ENCODE assay signal across 19 cellular contexts in genomic region chr4:120215350-120215749, GRCh38.
A peak's percentile ranks its signal among the peaks of the same experiment; 100 is the strongest.
DNase-seq lines count a peak whose midpoint lies in the region; ATAC-seq, FAIRE-seq and TF ChIP-seq lines count a peak whose summit lies in the region.
"Had no signal": no experiment of that assay in that cellular context is flagged by ENCODE, and none has a peak within 500 bp of the region (broad histone marks: within the 10 kb centered on the region; RNA-seq: fewer than 3 reads in every experiment).

No MANE protein-coding gene starts in this region.

- no peak overlapping the region for H3K4me3 Mint-ChIP-seq in activated CD4-positive, alpha-beta memory T cell treated with anti-CD3 and anti-CD28 coated beads for 36 hours
- no peak overlapping the region for H3K4me3 Mint-ChIP-seq in activated naive CD4-positive, alpha-beta T cell treated with anti-CD3 and anti-CD28 coated beads for 36 hours
- H3K4me3 Mint-ChIP-seq: CD4-positive, alpha-beta memory T cell; GM23338 had no signal

- H2BK12ac ChIP-seq in H1 (ENCODE audit: low read depth, low read length) = no peak overlapping the region

- H3K27ac Mint-ChIP-seq in activated CD4-positive, alpha-beta memory T cell treated with anti-CD3 and anti-CD28 coated beads for 36 hours = no peak overlapping the region
- no peak overlapping the region for H3K27ac Mint-ChIP-seq in activated naive CD4-positive, alpha-beta T cell treated with anti-CD3 and anti-CD28 coated beads for 36 hours
- H3K27ac Mint-ChIP-seq: CD4-positive, alpha-beta memory T cell; GM23338 had no signal

- no peak overlapping the region for H3K4ac ChIP-seq in H1 (replicated peaks; ENCODE audit: insufficient read length, low read depth, low read length)

- H3K36me3 ChIP-seq in H1 (ENCODE audit: control insufficient read depth in 2 of 4, insufficient read depth in 4 of 4, low read length in 3 of 4) = no peaks in the 10 kb centered on the region
- H3K36me3 ChIP-seq: HAP-1 had no signal

- intact Hi-C loops in sciatic nerve (cut with DNase I) (no loop called here), right cardiac atrium (cut with DNase I) (no loop called here)
- intact Hi-C loops in activated CD4-positive, alpha-beta memory T cell treated with anti-CD3 and anti-CD28 coated beads for 36 hours (cut with micrococcal nuclease) = no loop called here
- intact Hi-C loops in activated naive CD4-positive, alpha-beta T cell treated with anti-CD3 and anti-CD28 coated beads for 36 hours (cut with micrococcal nuclease) = no loop called here

- no peak overlapping the region for H3K56ac ChIP-seq in H1 (replicated peaks; ENCODE audit: insufficient read length, low read depth, low read length)

- peak; percentile 62 for ATAC-seq in sciatic nerve
- ATAC-seq in GM21367 (IDR thresholded peaks at IDR 0.05; ENCODE audit: unreplicated experiment) = no peak
- ATAC-seq in right cardiac atrium = no peak
- ATAC-seq: GM23338 had no signal

- no peaks in the 10 kb centered on the region for H3K79me2 ChIP-seq in H1 (ENCODE audit: control insufficient read depth in 1 of 2, insufficient read depth in 2 of 2, low read length in 2 of 2)

- H2AK5ac ChIP-seq in H1 (ENCODE audit: low read depth, low read length) = no peak overlapping the region

- H3K18ac ChIP-seq in H1 (ENCODE audit: extremely low read depth, low read length) = no peak overlapping the region

- H4K20me1 ChIP-seq in H1 (replicated peaks in 1 of 2; ENCODE audit: control insufficient read depth in 1 of 2, insufficient read depth in 2 of 2, low read length in 2 of 2) = no peaks in the 10 kb centered on the region

- DNase-seq in H1 (ENCODE audit: low read depth in 1 of 2, low spot score in 2 of 2) (no peak), fibroblast of gingiva (ENCODE audit: low read depth) (peak; percentile 67), fibroblast of villous mesenchyme (ENCODE audit: low read depth) (peak; percentile 16), sciatic nerve (ENCODE audit: low spot score) (no peak), right cardiac atrium (no peak)
- no peak for DNase-seq in activated CD4-positive, alpha-beta memory T cell treated with anti-CD3 and anti-CD28 coated beads for 36 hours
- DNase-seq in activated naive CD4-positive, alpha-beta T cell treated with anti-CD3 and anti-CD28 coated beads for 36 hours = no peak
- DNase-seq: C1 segment of cervical spinal cord; Calu3; CD4-positive, alpha-beta memory T cell; COR-L47; DMS53; DND-41 had no signal

- no peak overlapping the region for H4K5ac ChIP-seq in H1 (ENCODE audit: insufficient read length, low read depth, low read length)

- H2BK15ac ChIP-seq in H1 (ENCODE audit: low read length) = no peak overlapping the region

- no peak overlapping the region for H4K91ac ChIP-seq in H1 (replicated peaks; ENCODE audit: insufficient read length, low read length)

- 73% methylated on average over 1 of the region's 1 CpG; no CpG with 5 or more reads in 1 of the 2 experiments for WGBS in H1 (ENCODE audit: extremely low coverage in 1 of 2, insufficient coverage in 1 of 2, insufficient read length in 1 of 2, insufficient replicate concordance in 2 of 2, low coverage in 1 of 2, low lambda C conversion rate in 2 of 2, missing lambda C conversion rate in 1 of 2), 2 experiments
- 76% methylated on average over 1 of the region's 1 CpG for WGBS in right cardiac atrium

- H4K8ac ChIP-seq in H1 (ENCODE audit: extremely low read depth, insufficient read depth, low read length) = no peak overlapping the region

- H2AFZ ChIP-seq in H1 (ENCODE audit: low read length) = peak overlapping the region; percentile 34; the same call in 1 of the 2 replicates
- H2AFZ ChIP-seq: GM23338 had no signal

- H3K9ac ChIP-seq in H1 (replicated peaks in 1 of 4; ENCODE audit: extremely low read depth in 1 of 4, low read depth in 3 of 4, low read length in 3 of 4) = no peak overlapping the region

- H3K27ac ChIP-seq in H1 (ENCODE audit: low read depth, low read length) (no peak overlapping the region), right cardiac atrium (ENCODE audit: low read length) (no peak overlapping the region)

- H3K4me2 ChIP-seq in H1 (ENCODE audit: insufficient read depth in 1 of 2, low read depth in 2 of 2, low read length in 2 of 2) = no peak overlapping the region
- H3K4me2 ChIP-seq: GM23338 had no signal

- POLR2A ChIA-PET in H1 (lab: Charles Lee; ENCODE audit: partially characterized antibody) = no interaction called here
- POLR2A ChIA-PET in activated CD4-positive, alpha-beta memory T cell treated with anti-CD3 and anti-CD28 coated beads for 36 hours (lab: Charles Lee) = no interaction called here

- no peak for TF ChIP-seq EP300 in H1 (IDR thresholded peaks at IDR 0.05; ENCODE audit: borderline replicate concordance in 1 of 2, low read depth in 2 of 2, low read length in 2 of 2)

- no peak for TF ChIP-seq POLR2A in H1 (IDR thresholded peaks at IDR 0.05; ENCODE audit: control extremely low read depth in 1 of 2, low read depth in 2 of 2, low read length in 2 of 2)

- TF ChIP-seq CTCF in H1 (IDR thresholded peaks at IDR 0.05; ENCODE audit: control extremely low read depth in 1 of 3, insufficient read depth in 1 of 3, low read depth in 1 of 3, low read length in 3 of 3) (no peak), fibroblast of villous mesenchyme (IDR thresholded peaks at IDR 0.05; ENCODE audit: insufficient read depth, low read depth, low read length) (no peak)

- no peak overlapping the region for H2BK120ac ChIP-seq in H1 (replicated peaks; ENCODE audit: low read depth, low read length)

- CTCF ChIA-PET in H1 (lab: Charles Lee; ENCODE audit: partially characterized antibody) = no interaction called here
- CTCF ChIA-PET in activated CD4-positive, alpha-beta memory T cell treated with anti-CD3 and anti-CD28 coated beads for 36 hours (lab: Charles Lee) = no interaction called here
- CTCF ChIA-PET in activated naive CD4-positive, alpha-beta T cell treated with anti-CD3 and anti-CD28 coated beads for 36 hours (lab: Charles Lee) = no interaction called here

- H3K4me1 ChIP-seq in H1 (replicated peaks in 1 of 4; ENCODE audit: control insufficient read depth in 3 of 4, insufficient read depth in 4 of 4, low read length in 3 of 4) = no peaks in the 10 kb centered on the region
- H3K4me1 ChIP-seq in right cardiac atrium (ENCODE audit: control insufficient read depth, insufficient read depth, low read length) = no peaks in the 10 kb centered on the region
- H3K4me1 ChIP-seq: HAP-1 had no signal

- H3K27me3 ChIP-seq in H1 (replicated peaks in 1 of 4; ENCODE audit: control insufficient read depth in 3 of 4, extremely low read depth in 1 of 4, insufficient read depth in 3 of 4, low read length in 3 of 4) = no peaks in the 10 kb centered on the region
- no peaks in the 10 kb centered on the region for H3K27me3 ChIP-seq in right cardiac atrium (ENCODE audit: control insufficient read depth, insufficient read depth)

- no peaks in the 10 kb centered on the region for H3K79me1 ChIP-seq in H1 (ENCODE audit: low read depth, low read length)

- TF ChIP-seq RAD21 in H1 (IDR thresholded peaks at IDR 0.05 in 1 of 2, conservative IDR thresholded peaks at IDR 0.05 in 1 of 2; ENCODE audit: low read depth in 2 of 2, low read length in 2 of 2) = no peak

- H3K14ac ChIP-seq in H1 (ENCODE audit: insufficient read length) = no peak overlapping the region

- no peak overlapping the region for H3K23ac ChIP-seq in H1 (ENCODE audit: insufficient read length)

- H3K9me3 Mint-ChIP-seq in activated CD4-positive, alpha-beta memory T cell treated with anti-CD3 and anti-CD28 coated beads for 36 hours = no peaks in the 10 kb centered on the region
- no peaks in the 10 kb centered on the region for H3K9me3 Mint-ChIP-seq in activated naive CD4-positive, alpha-beta T cell treated with anti-CD3 and anti-CD28 coated beads for 36 hours

- no peak overlapping the region for H2BK5ac ChIP-seq in H1 (ENCODE audit: low read depth, low read length)

- no peaks in the 10 kb centered on the region for H3K9me3 ChIP-seq in H1 (ENCODE audit: insufficient read depth in 2 of 2, low read depth in 1 of 2, low read length in 1 of 2)
- H3K9me3 ChIP-seq in right cardiac atrium (ENCODE audit: control insufficient read depth, low read length) = no peaks in the 10 kb centered on the region
- H3K9me3 ChIP-seq: HAP-1 had no signal

- H3K36me3 Mint-ChIP-seq in activated CD4-positive, alpha-beta memory T cell treated with anti-CD3 and anti-CD28 coated beads for 36 hours = no peaks in the 10 kb centered on the region
- no peaks in the 10 kb centered on the region for H3K36me3 Mint-ChIP-seq in activated naive CD4-positive, alpha-beta T cell treated with anti-CD3 and anti-CD28 coated beads for 36 hours (ENCODE audit: low read depth)
- H3K36me3 Mint-ChIP-seq: CD4-positive, alpha-beta memory T cell had no signal

- no peaks in the 10 kb centered on the region for H3K23me2 ChIP-seq in H1 (ENCODE audit: low read depth, low read length)

- no peak for FAIRE-seq in H1 (lab: Jason Lieb, UNC)
- FAIRE-seq: G401.6, GM12892, H54 had no signal

- H3K4me3 ChIP-seq in H1 (ENCODE audit: extremely low read depth in 1 of 4, insufficient read depth in 2 of 4, low read depth in 3 of 4, low read length in 4 of 4) (no peak overlapping the region), fibroblast of villous mesenchyme (ENCODE audit: low read depth, low read length) (no peak overlapping the region), right cardiac atrium (ENCODE audit: low read length) (no peak overlapping the region)
- H3K4me3 ChIP-seq: GM23338, HAP-1 had no signal

- H3K4me1 Mint-ChIP-seq in activated CD4-positive, alpha-beta memory T cell treated with anti-CD3 and anti-CD28 coated beads for 36 hours (ENCODE audit: low read depth) = no peaks in the 10 kb centered on the region
- no peaks in the 10 kb centered on the region for H3K4me1 Mint-ChIP-seq in activated naive CD4-positive, alpha-beta T cell treated with anti-CD3 and anti-CD28 coated beads for 36 hours (ENCODE audit: low read depth)
- H3K4me1 Mint-ChIP-seq: CD4-positive, alpha-beta memory T cell had no signal

- no peak overlapping the region for H2BK20ac ChIP-seq in H1 (ENCODE audit: low read length)

- H3K27me3 Mint-ChIP-seq in activated CD4-positive, alpha-beta memory T cell treated with anti-CD3 and anti-CD28 coated beads for 36 hours = no peaks in the 10 kb centered on the region
- peaks cover 12% of the 10 kb centered on the region for H3K27me3 Mint-ChIP-seq in activated naive CD4-positive, alpha-beta T cell treated with anti-CD3 and anti-CD28 coated beads for 36 hours (ENCODE audit: low read depth)

TF ChIP-seq in H1, 55 proteins besides CTCF, POLR2A, EP300 and RAD21 (continues in another document):
- no peak for TF ChIP-seq CHD2 (IDR thresholded peaks at IDR 0.05; ENCODE audit: low read length)
- no peak for TF ChIP-seq BACH1 (IDR thresholded peaks at IDR 0.05; ENCODE audit: low read length)
- no peak for TF ChIP-seq CREB1 (IDR thresholded peaks at IDR 0.05)
- TF ChIP-seq RNF2 (IDR thresholded peaks at IDR 0.05; ENCODE audit: borderline replicate concordance, low read depth, low read length, missing control alignments, poor library complexity, severe bottlenecking) = no peak
- TF ChIP-seq SAP30 (IDR thresholded peaks at IDR 0.05; ENCODE audit: insufficient read depth, insufficient replicate concordance, low read length) = no peak
- no peak for TF ChIP-seq GTF2F1 (IDR thresholded peaks at IDR 0.05; ENCODE audit: borderline replicate concordance, low read depth, low read length)
- no peak for TF ChIP-seq SP2 (IDR thresholded peaks at IDR 0.05; ENCODE audit: low read length)
- no peak for TF ChIP-seq EGR1 (IDR thresholded peaks at IDR 0.05; ENCODE audit: borderline replicate concordance, low read depth, low read length)

Comparison
In these comparisons a context has a peak if more than half of its experiments do, and no peak if none do; other contexts are left out.
1. DNase-seq: peak in fibroblast of gingiva (single experiment) and fibroblast of villous mesenchyme (single experiment); none in H1 (0 of 2), sciatic nerve (single experiment), activated CD4-positive, alpha-beta memory T cell treated with anti-CD3 and anti-CD28 coated beads for 36 hours (single experiment), right cardiac atrium (0 of 3) and activated naive CD4-positive, alpha-beta T cell treated with anti-CD3 and anti-CD28 coated beads for 36 hours (single experiment).